In genomic region chr9:136085815-136086212, GRCh38 we compare ENCODE assay signal across 15 cellular contexts. TPM values are rescaled to one million over a fixed set of nuclear protein-coding genes. Genes with fewer than 3 reads are reported as not detected.
A peak's percentile ranks its signal among the peaks of the same experiment; 100 is the strongest.
DNase-seq lines count a peak whose midpoint lies in the region; ATAC-seq lines count a peak whose summit lies in the region.
"Had no signal": no experiment of that assay in that cellular context is flagged by ENCODE, and none has a peak within 500 bp of the region (broad histone marks: within the 10 kb centered on the region; RNA-seq: fewer than 3 reads in every experiment).

No MANE protein-coding gene starts in this region.

- peaks cover 4% of the 10 kb centered on the region for H3K36me3 ChIP-seq in skeletal muscle satellite cell (ENCODE audit: insufficient read depth, low read length)

- no peaks in the 10 kb centered on the region for H3K27me3 ChIP-seq in skeletal muscle satellite cell (ENCODE audit: control insufficient read depth, insufficient read depth, low read length)

- DNase-seq in D341Med (ENCODE audit: low spot score) (peak; percentile 24), cerebellum (ENCODE audit: low spot score) (peak; percentile 90), left colon (peak; percentile 48 to 71), DMS153 treated with DMSO at 0.1 percent for 48 hours (lab: John Stamatoyannopoulos, UW; ENCODE audit: unreplicated experiment) (no peak), NOMO-1 (lab: John Stamatoyannopoulos, UW; ENCODE audit: unreplicated experiment in 2 of 2) (no peak), NCI-H1105 treated with DMSO at 0.1 percent for 48 hours (lab: John Stamatoyannopoulos, UW) (no peak)
- no peak for DNase-seq in stimulated activated CD4-positive, alpha-beta T cell treated with anti-CD3 and anti-CD28 coated beads, Interleukin-2, amount 100 ng/mL, for 24 hours
- DNase-seq: IMR-90; NCI-H187; stimulated activated naive CD8-positive, alpha-beta T cell treated with anti-CD3 and anti-CD28 coated beads, Interleukin-15, amount 100 ng/mL, for 72 hours; T-helper 2 cell had no signal

- peak; percentile 85 for ATAC-seq in left colon
- ATAC-seq: activated CD8-positive, alpha-beta T cell treated with anti-CD3 and anti-CD28 coated beads for 36 hours; activated naive CD4-positive, alpha-beta T cell treated with anti-CD3 and anti-CD28 coated beads, Interleukin-2, amount 50 U/mL, for 72 hours; natural killer cell treated with Interleukin-12 subunit alpha and Interleukin-12 subunit beta and Interleukin-15 and Interleukin-18, amount 100 ng/mL, for 72 hours; stimulated activated naive CD8-positive, alpha-beta T cell treated with anti-CD3 and anti-CD28 coated beads, Interleukin-15, amount 100 ng/mL, for 72 hours had no signal

- peak overlapping the region; percentile 54 for H3K4me2 ChIP-seq in skeletal muscle satellite cell (ENCODE audit: low read length)

- H3K9me3 ChIP-seq in skeletal muscle satellite cell (replicated peaks; ENCODE audit: low read length) = no peaks in the 10 kb centered on the region

- intact Hi-C loops in left colon (cut with DNase I, micrococcal nuclease) = no loop called here

- no peak overlapping the region for H3K4me3 ChIP-seq in skeletal muscle satellite cell (ENCODE audit: low read length)

- H3K9ac ChIP-seq in skeletal muscle satellite cell (ENCODE audit: low read depth, low read length) = no peak overlapping the region

- peaks cover 22% of the 10 kb centered on the region for H3K4me1 ChIP-seq in skeletal muscle satellite cell (ENCODE audit: control insufficient read depth, insufficient read depth, low read length)

RNA-seq across cellular contexts. Expression of gene NACC2, which starts 9.3 kb away (rescaled TPM):
- 6.8 TPM for total RNA-seq in cerebellum
- 10 to 100 TPM; 16.0 to 25.2 TPM for total RNA-seq in left colon
- 19.9 and 20.0 TPM in 2 replicates for total RNA-seq in skeletal muscle satellite cell (2012; rRNA removed)

RNA-seq across cellular contexts. Expression of gene TMEM250, which starts 32.9 kb away (rescaled TPM):
- 14.6 TPM for total RNA-seq in cerebellum
- 10 to 100 TPM; 51.0 to 59.3 TPM for total RNA-seq in left colon
- 39.0 and 51.5 TPM in 2 replicates for total RNA-seq in skeletal muscle satellite cell (2012; rRNA removed)

Comparison
In these comparisons a context has a peak if more than half of its experiments do, and no peak if none do; other contexts are left out.
1. DNase-seq: peak in D341Med (single experiment), cerebellum (single experiment) and left colon (2 of 2); none in DMS153 treated with DMSO at 0.1 percent for 48 hours (single experiment), NOMO-1 (0 of 2), stimulated activated CD4-positive, alpha-beta T cell treated with anti-CD3 and anti-CD28 coated beads, Interleukin-2, amount 100 ng/mL, for 24 hours (0 of 2) and NCI-H1105 treated with DMSO at 0.1 percent for 48 hours (single experiment).